29 cellular contexts compared by ENCODE assay signal in genomic region chr4:113941836-113942235, GRCh38. TPM values are rescaled to one million over a fixed set of nuclear protein-coding genes. Genes with fewer than 3 reads are reported as not detected.
"Had no signal": no experiment of that assay in that cellular context is flagged by ENCODE, and none has a peak within 500 bp of the region (broad histone marks: within the 10 kb centered on the region; RNA-seq: fewer than 3 reads in every experiment).

No MANE protein-coding gene starts in this region.

- DNase-seq: activated CD4-positive, alpha-beta T cell treated with anti-CD3 and anti-CD28 coated beads for 48 hours; activated CD4-positive, alpha-beta T cell treated with anti-CD3 and anti-CD28 coated beads, Interleukin-2, amount 50 U/mL, for 48 hours; activated CD8-positive, alpha-beta memory T cell treated with anti-CD3 and anti-CD28 coated beads for 24 hours; activated effector memory CD4-positive, alpha-beta T cell treated with anti-CD3 and anti-CD28 coated beads, Interleukin-2, amount 50 U/mL, for 16 hours; activated naive CD4-positive, alpha-beta T cell treated with anti-CD3 and anti-CD28 coated beads for 36 hours; activated naive CD8-positive, alpha-beta T cell treated with anti-CD3 and anti-CD28 coated beads for 36 hours; adrenal gland; aorta; brain microvascular endothelial cell; caudate nucleus; dermis blood vessel endothelial cell; effector CD4-positive, alpha-beta T cell; foreskin keratinocyte; heart right ventricle; left ventricle myocardium inferior; natural killer cell; occipital lobe; stimulated activated CD4-positive, alpha-beta T cell treated with anti-CD3 and anti-CD28 coated beads, Interleukin-15, amount 100 ng/mL, for 24 hours; stimulated activated CD4-positive, alpha-beta T cell treated with anti-CD3 and anti-CD28 coated beads, Interleukin-2, amount 100 ng/mL, for 24 hours; stimulated activated naive CD4-positive, alpha-beta T cell; T-helper 9 cell; tibial artery; WERI-Rb-1 had no signal

- H3K27me3 ChIP-seq: adrenal gland, brain microvascular endothelial cell, esophagus muscularis mucosa, foreskin keratinocyte, heart right ventricle, neural progenitor cell, right atrium auricular region, suprapubic skin, tibial artery had no signal

- H3K9me3 ChIP-seq: adrenal gland, esophagus muscularis mucosa, suprapubic skin, tibial artery had no signal

- H3K9me3 Mint-ChIP-seq: activated naive CD4-positive, alpha-beta T cell treated with anti-CD3 and anti-CD28 coated beads for 36 hours; activated T-helper 1 cell treated with anti-CD3 and anti-CD28 coated beads, Interleukin-12 subunit alpha, Interleukin-12 subunit beta, Interleukin-2, Interleukin-4 antibody, amounts not matched to agents 30 ng/mL and 10 ng/mL and 1 ng/mL, durations not matched to agents 14 hours and 24 hours and 36 hours; natural killer cell; neural progenitor cell had no signal

- H3K36me3 Mint-ChIP-seq: activated naive CD8-positive, alpha-beta T cell treated with anti-CD3 and anti-CD28 coated beads for 36 hours; natural killer cell; neural progenitor cell had no signal

- H3K36me3 ChIP-seq: adrenal gland, esophagus muscularis mucosa, heart right ventricle, left ventricle myocardium inferior, neural progenitor cell, right atrium auricular region, suprapubic skin, WERI-Rb-1 had no signal

- H3K27me3 Mint-ChIP-seq: activated naive CD8-positive, alpha-beta T cell treated with anti-CD3 and anti-CD28 coated beads for 36 hours had no signal

- H3K4me3 ChIP-seq: adrenal gland, esophagus muscularis mucosa, heart right ventricle, left ventricle myocardium inferior, neural progenitor cell, right atrium auricular region, suprapubic skin, tibial artery had no signal

- H3K27ac Mint-ChIP-seq: activated naive CD4-positive, alpha-beta T cell treated with anti-CD3 and anti-CD28 coated beads for 36 hours; activated naive CD8-positive, alpha-beta T cell treated with anti-CD3 and anti-CD28 coated beads for 36 hours; activated T-helper 1 cell treated with anti-CD3 and anti-CD28 coated beads, Interleukin-12 subunit alpha, Interleukin-12 subunit beta, Interleukin-2, Interleukin-4 antibody, amounts not matched to agents 30 ng/mL and 10 ng/mL and 1 ng/mL, durations not matched to agents 14 hours and 24 hours and 36 hours; natural killer cell; neural progenitor cell had no signal

- H3K9ac ChIP-seq: neural progenitor cell had no signal

- H3K4me1 ChIP-seq: adrenal gland, heart right ventricle, left ventricle myocardium inferior, neural progenitor cell, right atrium auricular region, suprapubic skin had no signal

- H3K4me2 ChIP-seq: neural progenitor cell had no signal

- H3K4me3 Mint-ChIP-seq: activated naive CD4-positive, alpha-beta T cell treated with anti-CD3 and anti-CD28 coated beads for 36 hours; activated naive CD8-positive, alpha-beta T cell treated with anti-CD3 and anti-CD28 coated beads for 36 hours; activated T-helper 1 cell treated with anti-CD3 and anti-CD28 coated beads, Interleukin-12 subunit alpha, Interleukin-12 subunit beta, Interleukin-2, Interleukin-4 antibody, amounts not matched to agents 30 ng/mL and 10 ng/mL and 1 ng/mL, durations not matched to agents 14 hours and 24 hours and 36 hours; natural killer cell; neural progenitor cell had no signal

- H3K27ac ChIP-seq: adrenal gland, brain microvascular endothelial cell, esophagus muscularis mucosa, foreskin keratinocyte, heart right ventricle, left ventricle myocardium inferior, neural progenitor cell, right atrium auricular region, suprapubic skin, tibial artery, WERI-Rb-1 had no signal

RNA-seq across cellular contexts. Expression of gene ARSJ, which starts 37.6 kb away (rescaled TPM):
- total RNA-seq: activated naive CD8-positive, alpha-beta T cell treated with anti-CD3 and anti-CD28 coated beads for 36 hours; activated T-helper 1 cell treated with anti-CD3 and anti-CD28 coated beads, Interleukin-12 subunit alpha, Interleukin-12 subunit beta, Interleukin-2, Interleukin-4 antibody, amounts not matched to agents 30 ng/mL and 10 ng/mL and 1 ng/mL, durations not matched to agents 14 hours and 24 hours and 36 hours; T-helper 1 cell treated with Interleukin-12 subunit alpha and Interleukin-12 subunit beta and Interleukin-4 antibody, amounts not matched to agents 30 ng/mL and 1 ng/mL, for 36 hours had no signal
